In genomic region chr2:135874966-135875365, GRCh38 we compare ENCODE assay signal across 8 cellular contexts. TPM values are rescaled to one million over a fixed set of nuclear protein-coding genes. Genes with fewer than 3 reads are reported as not detected.
A peak's percentile ranks its signal among the peaks of the same experiment; 100 is the strongest.
DNase-seq lines count a peak whose midpoint lies in the region; ATAC-seq, FAIRE-seq and TF ChIP-seq lines count a peak whose summit lies in the region.

No MANE protein-coding gene starts in this region.

- H3K4me1 ChIP-seq in ES-I3 (ENCODE audit: insufficient read depth, low read length) = peaks cover 9% of the 10 kb centered on the region; the same call in 1 of the 2 replicates
- peaks cover 9% of the 10 kb centered on the region; the same call in 1 of the 2 replicates for H3K4me1 ChIP-seq in OCI-LY3 (ENCODE audit: low read length)
- H3K4me1 ChIP-seq in duodenal mucosa (ENCODE audit: control insufficient read depth in 1 of 2, insufficient read depth in 2 of 2, low read length in 2 of 2) = peaks cover 6 to 20% of the 10 kb centered on the region in 2 donors
- H3K4me1 ChIP-seq in osteoblast (ENCODE audit: insufficient read depth, low read length) = peaks cover 23% of the 10 kb centered on the region
- peaks cover 0 to 3% of the 10 kb centered on the region in 2 donors for H3K4me1 ChIP-seq in kidney (ENCODE audit: control insufficient read depth in 1 of 2, insufficient read depth in 1 of 2, low read depth in 1 of 2, low read length in 2 of 2)

- H2AFZ ChIP-seq in OCI-LY3 (ENCODE audit: low read depth, low read length) (no peak overlapping the region), osteoblast (ENCODE audit: low read length) (peak overlapping the region; percentile 88)

- peaks cover 19% of the 10 kb centered on the region; the same call in 1 of the 2 replicates for H3K36me3 ChIP-seq in ES-I3 (ENCODE audit: insufficient read depth, low read length)
- peaks cover 2% of the 10 kb centered on the region for H3K36me3 ChIP-seq in OCI-LY3 (replicated peaks; ENCODE audit: low read depth, low read length)
- peaks cover 0 to 12% of the 10 kb centered on the region in 2 donors for H3K36me3 ChIP-seq in duodenal mucosa (ENCODE audit: control insufficient read depth in 1 of 2, insufficient read depth in 2 of 2, low read length in 2 of 2)
- H3K36me3 ChIP-seq in osteoblast (ENCODE audit: insufficient read depth, low read length) = peaks cover 5% of the 10 kb centered on the region
- H3K36me3 ChIP-seq in kidney (ENCODE audit: control insufficient read depth in 1 of 2, insufficient read depth in 2 of 2, low read length in 2 of 2) = no peaks in the 10 kb centered on the region

- H3K27ac ChIP-seq in OCI-LY3 (ENCODE audit: low read length) (no peak overlapping the region), duodenal mucosa (ENCODE audit: low read depth, low read length) (no peak overlapping the region), osteoblast (ENCODE audit: low read depth, low read length) (peak overlapping the region; percentile 90), kidney (ENCODE audit: low read depth in 2 of 2, low read length in 2 of 2) (no peak overlapping the region)

- no peaks in the 10 kb centered on the region for H3K9me3 ChIP-seq in ES-I3 (ENCODE audit: control insufficient read depth, insufficient read depth, low read length)
- no peaks in the 10 kb centered on the region for H3K9me3 ChIP-seq in OCI-LY3 (ENCODE audit: insufficient read depth, low read length)
- H3K9me3 ChIP-seq in duodenal mucosa (ENCODE audit: control insufficient read depth in 1 of 2, low read length in 2 of 2) = no peaks in the 10 kb centered on the region
- no peaks in the 10 kb centered on the region for H3K9me3 ChIP-seq in osteoblast (ENCODE audit: low read depth, low read length)
- no peaks in the 10 kb centered on the region for H3K9me3 ChIP-seq in kidney (ENCODE audit: control insufficient read depth in 1 of 2, low read length in 2 of 2)

- H3K9ac ChIP-seq in ES-I3 (ENCODE audit: low read depth, low read length) (peak overlapping the region; percentile 85; the same call in 1 of the 2 replicates), OCI-LY3 (ENCODE audit: low read length) (peak overlapping the region; percentile 87), duodenal mucosa (ENCODE audit: low read depth in 1 of 2, low read length in 2 of 2) (peak overlapping the region; percentile 70 to 76), kidney (ENCODE audit: low read length in 2 of 2) (no peak overlapping the region)

- H3K27me3 ChIP-seq in OCI-LY3 (ENCODE audit: low read depth, low read length) = no peaks in the 10 kb centered on the region
- H3K27me3 ChIP-seq in duodenal mucosa (ENCODE audit: control insufficient read depth in 1 of 2, insufficient read depth in 2 of 2, low read length in 2 of 2) = no peaks in the 10 kb centered on the region
- no peaks in the 10 kb centered on the region for H3K27me3 ChIP-seq in osteoblast (ENCODE audit: insufficient read depth, low read length)

- no peak for DNase-seq in osteoblast (ENCODE audit: insufficient read length, low spot score, missing footprints)
- no peak for DNase-seq in kidney
- no peak for DNase-seq in UCSD-AML1 (lab: John Stamatoyannopoulos, UW; ENCODE audit: unreplicated experiment)

- H3K4me3 ChIP-seq in OCI-LY3 (ENCODE audit: low read length) (peak overlapping the region; percentile 98), duodenal mucosa (ENCODE audit: low read depth in 1 of 2, low read length in 2 of 2) (peak overlapping the region; percentile 82 to 87), osteoblast (ENCODE audit: insufficient read depth, low read length) (peak overlapping the region; percentile 88), kidney (ENCODE audit: low read length in 2 of 2) (peak overlapping the region in 1 of 2 donors; percentile 69)

- H3K79me2 ChIP-seq in OCI-LY3 (ENCODE audit: low read length) = peaks cover 34% of the 10 kb centered on the region
- peaks cover 35% of the 10 kb centered on the region for H3K79me2 ChIP-seq in osteoblast (ENCODE audit: insufficient read depth, low read length)

- H3K4me2 ChIP-seq in OCI-LY3 (ENCODE audit: low read length) (peak overlapping the region; percentile 94), osteoblast (ENCODE audit: insufficient read depth, low read length) (peak overlapping the region; percentile 98)

- ATAC-seq in HG03521 (IDR thresholded peaks at IDR 0.05; ENCODE audit: unreplicated experiment) (no peak), HG02642 (IDR thresholded peaks at IDR 0.05; ENCODE audit: poor library complexity, unreplicated experiment) (no peak)

- peaks cover 21% of the 10 kb centered on the region for H4K20me1 ChIP-seq in OCI-LY3 (ENCODE audit: insufficient read depth, low read length)
- H4K20me1 ChIP-seq in osteoblast (ENCODE audit: insufficient read depth, low read length) = no peaks in the 10 kb centered on the region

- FAIRE-seq in kidney (lab: Jason Lieb, UNC) = no peak

- TF ChIP-seq CTCF in OCI-LY3 (IDR thresholded peaks at IDR 0.05; ENCODE audit: low read depth, low read length) = no peak
- no peak for TF ChIP-seq CTCF in osteoblast (IDR thresholded peaks at IDR 0.05; ENCODE audit: extremely low read depth, low read depth, low read length)
- no peak for TF ChIP-seq CTCF in kidney (IDR thresholded peaks at IDR 0.05; ENCODE audit: borderline replicate concordance, extremely low read depth, insufficient read depth)

- intact Hi-C loops in kidney (cut with DNase I) = no loop called here

RNA-seq across cellular contexts. Expression of gene MCM6, which starts 1.3 kb away (rescaled TPM):
- total RNA-seq in osteoblast (14.5 and 15.6 TPM in 2 replicates), kidney (11.9 TPM)
- polyA plus RNA-seq in kidney (ENCODE audit: insufficient read depth, low read depth, low replicate concordance) = 10.1 TPM

RNA-seq across cellular contexts. Expression of gene LCT, which starts 38.0 kb away (rescaled TPM):
- total RNA-seq in osteoblast = under 0.01 TPM in 2 replicates
- total RNA-seq in kidney = not detected
- 0.19 TPM for polyA plus RNA-seq in kidney (ENCODE audit: insufficient read depth, low read depth, low replicate concordance)

Comparison
In these comparisons a context has a peak if more than half of its experiments do, and no peak if none do; other contexts are left out.
1. H3K9ac ChIP-seq: peak in ES-I3 (single experiment), OCI-LY3 (single experiment) and duodenal mucosa (2 of 2); none in kidney (0 of 2).